ENCODE assay signal across 8 cellular contexts in genomic region chr2:61853848-61854434, GRCh38. TPM values are rescaled to one million over a fixed set of nuclear protein-coding genes. Genes with fewer than 3 reads are reported as not detected.
DNase-seq lines count a peak whose midpoint lies in the region; ATAC-seq and TF ChIP-seq lines count a peak whose summit lies in the region.

Gene FAM161A, minus strand, starts transcription at chr2:61854060. Its CDS starts 19 bp downstream, at chr2:61854041.

- H3K27ac Mint-ChIP-seq in endothelial cell (ENCODE audit: unreplicated experiment) = peak within 1 kb of the TSS; percentile 97
- H3K27ac Mint-ChIP-seq in mesothelial cell of epicardium = peak within 1 kb of the TSS; percentile 99

- ATAC-seq in GM21381 (IDR thresholded peaks at IDR 0.05; ENCODE audit: unreplicated experiment) = peak; percentile 82

- in situ Hi-C loops in Caki2 (cut with HindIII; ENCODE audit: low pct_unique_long_range_greater_than_20kb, low sequenced_read_pairs) = no loop called here

- TF ChIP-seq CTCF in endothelial cell (IDR thresholded peaks at IDR 0.05; ENCODE audit: unreplicated experiment) (no peak), mesothelial cell of epicardium (IDR thresholded peaks at IDR 0.05; ENCODE audit: unreplicated experiment) (no peak)

- H3K36me3 Mint-ChIP-seq in endothelial cell (ENCODE audit: low read depth, unreplicated experiment) (no peaks in the 10 kb centered on the region), mesothelial cell of epicardium (no peaks in the 10 kb centered on the region)

- H3K27me3 Mint-ChIP-seq in endothelial cell (ENCODE audit: unreplicated experiment) = peaks cover 6% of the 10 kb centered on the region
- no peaks in the 10 kb centered on the region for H3K27me3 Mint-ChIP-seq in mesothelial cell of epicardium (ENCODE audit: low read depth)

- H3K9me3 Mint-ChIP-seq in endothelial cell (ENCODE audit: unreplicated experiment) (no peaks in the 10 kb centered on the region), mesothelial cell of epicardium (no peaks in the 10 kb centered on the region)

- peak; percentile 86 for DNase-seq in Caki2 (ENCODE audit: low read depth)
- DNase-seq in HT1080 (ENCODE audit: low read depth) = peak; percentile 85
- peak; percentile 74 for DNase-seq in NOMO-1 treated with DMSO at 0.1 percent for 48 hours (lab: John Stamatoyannopoulos, UW; ENCODE audit: unreplicated experiment)
- DNase-seq in activated CD8-positive, alpha-beta memory T cell treated with anti-CD3 and anti-CD28 coated beads, Interleukin-2, amount 50 U/mL, for 24 hours (ENCODE audit: extremely low read depth) = peak; percentile 59
- DNase-seq in endothelial cell (ENCODE audit: low spot score) = peak; percentile 87
- peak; percentile 68 to 87 for DNase-seq in mesothelial cell of epicardium (ENCODE audit: low spot score in 2 of 2, unreplicated experiment in 2 of 2)
- DNase-seq in stimulated activated CD8-positive, alpha-beta memory T cell treated with anti-CD3 and anti-CD28 coated beads, Interleukin-15, amount 100 ng/mL, for 4 hours (ENCODE audit: low read depth in 2 of 2) = peak; percentile 50 to 53

- peak within 1 kb of the TSS; percentile 98 for H3K4me3 Mint-ChIP-seq in endothelial cell (ENCODE audit: unreplicated experiment)
- peak within 1 kb of the TSS; percentile 93 for H3K4me3 Mint-ChIP-seq in mesothelial cell of epicardium

- peaks cover 10% of the 10 kb centered on the region for H3K4me1 Mint-ChIP-seq in endothelial cell (ENCODE audit: unreplicated experiment)
- peaks cover 13% of the 10 kb centered on the region for H3K4me1 Mint-ChIP-seq in mesothelial cell of epicardium

RNA-seq across cellular contexts. Expression of gene FAM161A, which starts in this region (rescaled TPM):
- total RNA-seq in Caki2 (2014; rRNA removed; shearing (Covaris generic); ENCODE audit: low replicate concordance) = 0.09 and 0.88 TPM in 2 replicates
- total RNA-seq in HT1080 (2014; rRNA removed; shearing (Covaris generic)) = 1.4 and 3.1 TPM in 2 replicates
- 2.5 and 2.6 TPM in 2 replicates for polyA plus RNA-seq in HT1080 (2015; cell fraction: cytosol; rRNA removed)
- polyA plus RNA-seq in HT1080 (2015; cell fraction: nucleus; rRNA removed) = 11.6 and 12.4 TPM in 2 replicates
- total RNA-seq in endothelial cell (ENCODE audit: unreplicated experiment) (6.9 TPM), mesothelial cell of epicardium (9.3 to 10.8 TPM (median 9.5 TPM) in 3 replicates)

Comparison
In these comparisons a context has a peak if more than half of its experiments do, and no peak if none do; other contexts are left out.
1. Peak in every context shown above with its lines: DNase-seq and ATAC-seq.
2. Peak in DNase-seq in Caki2; RNA of the gene not detected or under 1 TPM.